21 cellular contexts compared by ENCODE assay signal in the genomic region with DNA sequence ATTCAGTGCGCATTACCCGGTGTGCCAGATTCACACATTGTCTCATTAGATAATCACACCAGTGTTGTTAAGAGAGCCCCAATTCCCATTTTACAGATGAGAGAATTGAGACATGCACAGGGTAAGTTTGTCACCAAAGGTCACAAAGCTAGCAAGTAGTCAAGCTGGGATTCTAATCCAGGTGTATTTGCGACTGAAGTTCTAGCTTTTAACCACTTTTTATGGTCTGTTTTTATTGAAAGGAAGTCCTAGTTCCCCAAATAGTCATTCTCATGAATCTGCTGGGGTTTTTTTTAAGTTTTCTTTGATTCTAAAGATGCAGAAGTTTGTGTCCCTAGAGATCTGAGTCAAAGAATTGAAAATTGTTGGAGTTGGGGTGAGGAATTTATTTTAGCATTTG.
"Had no signal": no experiment of that assay in that cellular context is flagged by ENCODE, and none has a peak within 500 bp of the region (broad histone marks: within the 10 kb centered on the region; RNA-seq: fewer than 3 reads in every experiment).

No MANE protein-coding gene starts in this region.

- H3K4me3 ChIP-seq: MG63, SJSA1, SK-N-MC had no signal

- H3K36me3 ChIP-seq: MG63, SJSA1 had no signal

- H3K27me3 ChIP-seq: MG63, SJSA1 had no signal

- DNase-seq: IMR-90, KG1, MG63, NCI-H1092 treated with DMSO at 0.1 percent for 48 hours, NCI-H1436, NCI-H187, NCI-H2029, NCI-H2081 treated with DMSO at 0.1 percent for 48 hours, NCI-H2171, NCI-H226, NCI-H446, NCI-H510A, NCI-H524 treated with DMSO at 0.1 percent for 48 hours, NCI-H69, NCI-H774, Right ventricle myocardium superior, RPMI8226, SIG-M5 had no signal

- H3K27ac ChIP-seq: HL-60, SJSA1, SK-N-MC had no signal

- H3K9me3 ChIP-seq: MG63, SJSA1 had no signal
